12 cellular contexts compared by ENCODE assay signal in genomic region chr5:151038292-151038745, GRCh38. TPM values are rescaled to one million over a fixed set of nuclear protein-coding genes. Genes with fewer than 3 reads are reported as not detected.
DNase-seq lines count a peak whose midpoint lies in the region; ATAC-seq and TF ChIP-seq lines count a peak whose summit lies in the region.
"Had no signal": no experiment of that assay in that cellular context is flagged by ENCODE, and none has a peak within 500 bp of the region (broad histone marks: within the 10 kb centered on the region; RNA-seq: fewer than 3 reads in every experiment).

No MANE protein-coding gene starts in this region.

- in situ Hi-C loops in gastrocnemius medialis (cut with MboI; ENCODE audit: low sequenced_read_pairs in 4 of 4), result no loop called here

- no peak overlapping the region for H3K4me3 ChIP-seq in AG04450 (ENCODE audit: low read depth, low read length)
- H3K4me3 ChIP-seq in right atrium auricular region, result no peak overlapping the region
- no peak overlapping the region for H3K4me3 ChIP-seq in gastrocnemius medialis
- no peak overlapping the region for H3K4me3 ChIP-seq in dorsolateral prefrontal cortex

- intact Hi-C loops in gastrocnemius medialis (cut with DNase I; ENCODE audit: low total_unique reads) (loop anchor here (2.0 to 5.0 kb wide), 2 partner anchors 199 to 792 kb away; no protein-coding TSS in a partner anchor), dorsolateral prefrontal cortex (cut with DNase I) (no loop called here), posterior vena cava (cut with DNase I) (no loop called here)

- H3K36me3 Mint-ChIP-seq in activated T-helper 17 cell treated with anti-CD3 and anti-CD28 coated beads, Interleukin-2, amount 50 U/mL, for 72 hours (ENCODE audit: low read depth), result peaks cover 100% of the 10 kb centered on the region

- POLR2A ChIA-PET in AG04450 (lab: Yijun Ruan, JAX), result interaction anchor here (0.6 to 0.7 kb wide), 2 partner anchors 55 to 702 kb away, joined by 3 read pairs; no protein-coding TSS in a partner anchor
- POLR2A ChIA-PET in HEK293T (lab: Yijun Ruan, JAX), result no interaction called here

- H3K4me3 Mint-ChIP-seq in activated T-helper 17 cell treated with anti-CD3 and anti-CD28 coated beads, Interleukin-2, amount 50 U/mL, for 72 hours, result peak overlapping the region; percentile 4

- peaks cover 21% of the 10 kb centered on the region for H3K4me1 Mint-ChIP-seq in activated T-helper 17 cell treated with anti-CD3 and anti-CD28 coated beads, Interleukin-2, amount 50 U/mL, for 72 hours

- no peak for TF ChIP-seq CTCF in AG04450 (IDR thresholded peaks at IDR 0.05; ENCODE audit: low read depth, low read length)
- TF ChIP-seq CTCF in right atrium auricular region (IDR thresholded peaks at IDR 0.05), result no peak
- no peak for TF ChIP-seq CTCF in gastrocnemius medialis (IDR thresholded peaks at IDR 0.05 in 4 of 5, conservative IDR thresholded peaks at IDR 0.05 in 1 of 5)
- TF ChIP-seq CTCF in dorsolateral prefrontal cortex (IDR thresholded peaks at IDR 0.05 in 54 of 56, conservative IDR thresholded peaks at IDR 0.05 in 2 of 56; ENCODE audit: low read depth in 1 of 56, partially characterized antibody in 56 of 56), result no peak

- no peak for TF ChIP-seq POLR2A in gastrocnemius medialis (IDR thresholded peaks at IDR 0.05)

- ATAC-seq in activated T-helper 17 cell treated with anti-CD3 and anti-CD28 coated beads, Interleukin-2, amount 50 U/mL, for 72 hours (replicated peaks), result no peak
- ATAC-seq in gastrocnemius medialis, result no peak

- CTCF ChIA-PET in AG04450 (lab: Charles Lee), result interaction anchor here (0.9 to 8.3 kb wide), 6 partner anchors 9 to 613 kb away, joined by 3 to 71 read pairs (median 16); no protein-coding TSS in a partner anchor
- CTCF ChIA-PET in HEK293T (lab: Yijun Ruan, JAX), result interaction anchor here (1.1 to 1.6 kb wide), 2 partner anchors 10 to 14 kb away, joined by 3 to 7 read pairs; no protein-coding TSS in a partner anchor

- H3K27ac ChIP-seq in AG04450 (ENCODE audit: low read depth, low read length), result peak overlapping the region; percentile 67
- peak overlapping the region; percentile 76 for H3K27ac ChIP-seq in right atrium auricular region
- peak overlapping the region; percentile 88 to 98 (median 95) for H3K27ac ChIP-seq in gastrocnemius medialis
- peak overlapping the region in 10 of 59 donors; percentile 1 to 69 (median 36) for H3K27ac ChIP-seq in dorsolateral prefrontal cortex

- H3K9me3 Mint-ChIP-seq in activated T-helper 17 cell treated with anti-CD3 and anti-CD28 coated beads, Interleukin-2, amount 50 U/mL, for 72 hours, result no peaks in the 10 kb centered on the region

- H3K4me1 ChIP-seq in right atrium auricular region, result peaks cover 0 to 39% of the 10 kb centered on the region in 2 donors
- H3K4me1 ChIP-seq in gastrocnemius medialis, result peaks cover 48 to 58% of the 10 kb centered on the region in 2 donors

- H3K9me3 ChIP-seq in AG04450 (ENCODE audit: control insufficient read depth, insufficient read depth, low read length) (no peaks in the 10 kb centered on the region), right atrium auricular region (no peaks in the 10 kb centered on the region), gastrocnemius medialis (no peaks in the 10 kb centered on the region)

- H3K27me3 ChIP-seq in AG04450 (ENCODE audit: control insufficient read depth, insufficient read depth, low read length) (no peaks in the 10 kb centered on the region), right atrium auricular region (no peaks in the 10 kb centered on the region), gastrocnemius medialis (no peaks in the 10 kb centered on the region), dorsolateral prefrontal cortex (no peaks in the 10 kb centered on the region)

- H3K27me3 Mint-ChIP-seq in activated T-helper 17 cell treated with anti-CD3 and anti-CD28 coated beads, Interleukin-2, amount 50 U/mL, for 72 hours, result no peaks in the 10 kb centered on the region

- H3K36me3 ChIP-seq in right atrium auricular region (peaks cover 69% of the 10 kb centered on the region), gastrocnemius medialis (peaks cover 0 to 50% of the 10 kb centered on the region in 2 donors)

- no peak for DNase-seq in AG04450 (ENCODE audit: low read depth, low spot score)
- no peak for DNase-seq in right atrium auricular region (ENCODE audit: low spot score)
- no peak for DNase-seq in gastrocnemius medialis
- no peak for DNase-seq in HEK293T (ENCODE audit: extremely low spot score)
- DNase-seq in dorsolateral prefrontal cortex, result no peak
- no peak for DNase-seq in posterior vena cava (ENCODE audit: low spot score)
- no peak for DNase-seq in ecto neural progenitor cell (ENCODE audit: low spot score)
- DNase-seq: activated CD8-positive, alpha-beta memory T cell treated with anti-CD3 and anti-CD28 coated beads, Interleukin-2, amount 50 U/mL, for 48 hours; AML-193; NCI-H146 had no signal

- H3K27ac Mint-ChIP-seq in activated T-helper 17 cell treated with anti-CD3 and anti-CD28 coated beads, Interleukin-2, amount 50 U/mL, for 72 hours, result peak overlapping the region; percentile 74

TF ChIP-seq in HEK293T, 16 proteins besides CTCF, POLR2A, EP300 and RAD21:
- no peak for TF ChIP-seq FOXA1 (IDR thresholded peaks at IDR 0.05)
- TF ChIP-seq, protein P1, sequence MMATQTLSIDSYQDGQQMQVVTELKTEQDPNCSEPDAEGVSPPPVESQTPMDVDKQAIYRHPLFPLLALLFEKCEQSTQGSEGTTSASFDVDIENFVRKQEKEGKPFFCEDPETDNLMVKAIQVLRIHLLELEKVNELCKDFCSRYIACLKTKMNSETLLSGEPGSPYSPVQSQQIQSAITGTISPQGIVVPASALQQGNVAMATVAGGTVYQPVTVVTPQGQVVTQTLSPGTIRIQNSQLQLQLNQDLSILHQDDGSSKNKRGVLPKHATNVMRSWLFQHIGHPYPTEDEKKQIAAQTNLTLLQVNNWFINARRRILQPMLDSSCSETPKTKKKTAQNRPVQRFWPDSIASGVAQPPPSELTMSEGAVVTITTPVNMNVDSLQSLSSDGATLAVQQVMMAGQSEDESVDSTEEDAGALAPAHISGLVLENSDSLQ (IDR thresholded peaks at IDR 0.05), result no peak
- no peak for TF ChIP-seq ZNF384 (IDR thresholded peaks at IDR 0.05)
- no peak for TF ChIP-seq LEF1 (IDR thresholded peaks at IDR 0.05; ENCODE audit: borderline replicate concordance)
- no peak for TF ChIP-seq SP1 (IDR thresholded peaks at IDR 0.05)

RNA-seq across cellular contexts. Expression of gene GPX3, which starts 17.9 kb away (rescaled TPM):
- 3.7 TPM in 2 replicates for polyA plus RNA-seq in AG04450 (2011; rRNA removed)
- polyA minus RNA-seq in AG04450 (2011; rRNA and poly(A)+ RNA removed), result 1.6 and 2.8 TPM in 2 replicates
- total RNA-seq in activated T-helper 17 cell treated with anti-CD3 and anti-CD28 coated beads, Interleukin-2, amount 50 U/mL, for 72 hours, result not detected
- total RNA-seq in right atrium auricular region, result 1,000 to 10,000 TPM; 2,222 to 2,480 TPM
- 1,000 to 10,000 TPM in 1 of 4 donors, 100 to 1,000 TPM in 3; 504 to 1,227 (median 655) TPM for total RNA-seq in gastrocnemius medialis
- 100 to 1,000 TPM in 5 of 120 experiments, 10 to 100 TPM in 115; 15.1 to 151 (median 46.9) TPM for total RNA-seq in dorsolateral prefrontal cortex
- total RNA-seq in posterior vena cava, result 1,000 to 10,000 TPM in 1 of 2 donors, 100 to 1,000 TPM in 1; 993 to 1,026 TPM
- total RNA-seq: T-helper 2 cell treated with Interferon-gamma antibody and Interleukin-4, amounts not matched to agents 100 ng/mL and 5 ng/mL, for 36 hours had no signal

RNA-seq across cellular contexts. Expression of gene TNIP1, which starts 42.5 kb away (rescaled TPM):
- 42.6 and 49.2 TPM in 2 replicates for polyA plus RNA-seq in AG04450 (2011; rRNA removed)
- polyA minus RNA-seq in AG04450 (2011; rRNA and poly(A)+ RNA removed), result 67.8 and 79.9 TPM in 2 replicates
- total RNA-seq in activated T-helper 17 cell treated with anti-CD3 and anti-CD28 coated beads, Interleukin-2, amount 50 U/mL, for 72 hours, result 100 to 1,000 TPM; 316 to 609 TPM
- total RNA-seq in right atrium auricular region, result 10 to 100 TPM; 68.9 to 92.6 TPM
- 100 to 1,000 TPM; 112 to 228 (median 188) TPM for total RNA-seq in gastrocnemius medialis
- total RNA-seq in dorsolateral prefrontal cortex, result 10 to 100 TPM; 39.3 to 76.8 (median 57.4) TPM
- total RNA-seq in posterior vena cava, result 10 to 100 TPM; 56.7 to 77.5 TPM

Comparison
In these comparisons a context has a peak if more than half of its experiments do, and no peak if none do; other contexts are left out.
1. RNA of gene GPX3, which starts 17.9 kb away (total RNA-seq): 2,222 to 2,480 TPM in right atrium auricular region, 993 to 1,026 TPM in posterior vena cava, 504 to 1,227 TPM in gastrocnemius medialis and 15.1 to 151 TPM in dorsolateral prefrontal cortex; not detected in activated T-helper 17 cell treated with anti-CD3 and anti-CD28 coated beads, Interleukin-2, amount 50 U/mL, for 72 hours; every median in the first group is over 10 times any median in the second.